In genomic region chr15:55322452-55322851, GRCh38 we compare ENCODE assay signal across 14 cellular contexts.
"Had no signal": no experiment of that assay in that cellular context is flagged by ENCODE, and none has a peak within 500 bp of the region (broad histone marks: within the 10 kb centered on the region; RNA-seq: fewer than 3 reads in every experiment).

No MANE protein-coding gene starts in this region.

- H3K4me3 Mint-ChIP-seq: activated CD4-positive, alpha-beta memory T cell treated with anti-CD3 and anti-CD28 coated beads, Interleukin-2, amount 10 ng/mL, durations not matched to agents 7 days and 5 days had no signal

- ATAC-seq: esophagus mucosa; naive thymus-derived CD4-positive, alpha-beta T cell; sciatic nerve; stimulated activated naive CD8-positive, alpha-beta T cell treated with anti-CD3 and anti-CD28 coated beads, Interleukin-15, Interleukin-2, amounts not matched to agents 100 U/mL and 50 U/mL, for 24 hours; T-helper 17 cell had no signal

- H3K4me3 ChIP-seq: breast epithelium, prostate gland, suprapubic skin, upper lobe of left lung had no signal

- H3K9me3 ChIP-seq: breast epithelium, prostate gland, suprapubic skin, upper lobe of left lung had no signal

- H3K27me3 Mint-ChIP-seq: activated CD4-positive, alpha-beta memory T cell treated with anti-CD3 and anti-CD28 coated beads, Interleukin-2, amount 10 ng/mL, durations not matched to agents 7 days and 5 days; naive thymus-derived CD4-positive, alpha-beta T cell; T-helper 17 cell had no signal

- DNase-seq: activated CD4-positive, alpha-beta memory T cell treated with anti-CD3 and anti-CD28 coated beads, Interleukin-2, amount 10 ng/mL, durations not matched to agents 7 days and 5 days; activated CD4-positive, alpha-beta T cell treated with anti-CD3 and anti-CD28 coated beads for 1 hour; activated naive CD4-positive, alpha-beta T cell; aorta; naive thymus-derived CD4-positive, alpha-beta T cell; stimulated activated CD4-positive, alpha-beta T cell treated with anti-CD3 and anti-CD28 coated beads, Interleukin-2, amount 100 ng/mL, for 24 hours; stimulated activated naive CD8-positive, alpha-beta T cell treated with anti-CD3 and anti-CD28 coated beads, Interleukin-15, Interleukin-2, amounts not matched to agents 100 U/mL and 50 U/mL, for 24 hours; T-helper 17 cell; upper lobe of left lung had no signal

- H3K27ac Mint-ChIP-seq: activated CD4-positive, alpha-beta memory T cell treated with anti-CD3 and anti-CD28 coated beads, Interleukin-2, amount 10 ng/mL, durations not matched to agents 7 days and 5 days had no signal

- H3K27ac ChIP-seq: breast epithelium, prostate gland, suprapubic skin had no signal

- H3K4me1 ChIP-seq: breast epithelium, prostate gland had no signal

- H3K27me3 ChIP-seq: breast epithelium, suprapubic skin, upper lobe of left lung had no signal

- H3K36me3 ChIP-seq: breast epithelium, prostate gland, suprapubic skin, upper lobe of left lung had no signal

- H3K9me3 Mint-ChIP-seq: activated CD4-positive, alpha-beta memory T cell treated with anti-CD3 and anti-CD28 coated beads, Interleukin-2, amount 10 ng/mL, durations not matched to agents 7 days and 5 days had no signal
